24 cellular contexts compared by ENCODE assay signal in genomic region chr18:23667114-23667513, GRCh38. TPM values are rescaled to one million over a fixed set of nuclear protein-coding genes. Genes with fewer than 3 reads are reported as not detected.
DNase-seq lines count a peak whose midpoint lies in the region; ATAC-seq and TF ChIP-seq lines count a peak whose summit lies in the region.
"Had no signal": no experiment of that assay in that cellular context is flagged by ENCODE, and none has a peak within 500 bp of the region (broad histone marks: within the 10 kb centered on the region; RNA-seq: fewer than 3 reads in every experiment).

No MANE protein-coding gene starts in this region.

- H3K27ac ChIP-seq in OCI-LY7 (ENCODE audit: low read depth, low read length, poor library complexity, severe bottlenecking) (no peak overlapping the region), osteoblast (ENCODE audit: low read depth, low read length) (no peak overlapping the region)
- H3K27ac ChIP-seq: C4-2B, HL-60, KMS-11, SK-N-MC had no signal

- H2AFZ ChIP-seq in OCI-LY7 (ENCODE audit: low read length) (no peak overlapping the region), osteoblast (ENCODE audit: low read length) (no peak overlapping the region)

- intact Hi-C loops in OCI-LY7 (cut with micrococcal nuclease; ENCODE audit: unreplicated experiment), result no loop called here

- H4K20me1 ChIP-seq in OCI-LY7 (ENCODE audit: insufficient read depth, low read length), result no peaks in the 10 kb centered on the region
- H4K20me1 ChIP-seq in osteoblast (ENCODE audit: insufficient read depth, low read length), result no peaks in the 10 kb centered on the region

- TF ChIP-seq CTCF in OCI-LY7 (conservative IDR thresholded peaks at IDR 0.05; ENCODE audit: low read length), result 0 out of 2 replicates have a peak, but pooled peaks have one; percentile 22
- peak; percentile 28 for TF ChIP-seq CTCF in chondrocyte (IDR thresholded peaks at IDR 0.05)
- TF ChIP-seq CTCF in osteoblast (IDR thresholded peaks at IDR 0.05; ENCODE audit: extremely low read depth, low read depth, low read length), result no peak

- H3K9me3 Mint-ChIP-seq in stimulated activated naive CD8-positive, alpha-beta T cell treated with anti-CD3 and anti-CD28 coated beads, Interleukin-15, Interleukin-2, amounts not matched to agents 100 ng/mL and 50 ng/mL, for 24 hours, result no peaks in the 10 kb centered on the region
- H3K9me3 Mint-ChIP-seq in chondrocyte (ENCODE audit: low read depth) (no peaks in the 10 kb centered on the region), T-cell (no peaks in the 10 kb centered on the region)
- no peaks in the 10 kb centered on the region for H3K9me3 Mint-ChIP-seq in T-helper 2 cell treated with Interferon-gamma antibody and Interleukin-4, amounts not matched to agents 5 μg/mL and 100 μg/mL, for 36 hours
- H3K9me3 Mint-ChIP-seq: H9 had no signal

- CTCF ChIA-PET in OCI-LY7 (lab: Charles Lee; ENCODE audit: unreplicated experiment), result no interaction called here
- CTCF ChIA-PET in T-cell (lab: Charles Lee), result no interaction called here

- BruUV-seq in OCI-LY7 (replicated peaks; lab: Mats Ljungman, UMichigan), result no TSS peak

- POLR2A ChIA-PET in OCI-LY7 (lab: Charles Lee) (no interaction called here), T-cell (lab: Charles Lee) (no interaction called here)

- no peaks in the 10 kb centered on the region for H3K79me2 ChIP-seq in OCI-LY7 (ENCODE audit: insufficient read depth, low read depth, low read length)
- H3K79me2 ChIP-seq in osteoblast (ENCODE audit: insufficient read depth, low read length), result no peaks in the 10 kb centered on the region

- H3K4me3 ChIP-seq in OCI-LY7 (ENCODE audit: low read depth, low read length, poor library complexity, severe bottlenecking) (no peak overlapping the region), osteoblast (ENCODE audit: insufficient read depth, low read length) (no peak overlapping the region)
- H3K4me3 ChIP-seq: SK-N-MC had no signal

- H3K27me3 ChIP-seq in osteoblast (ENCODE audit: insufficient read depth, low read length), result peaks cover 33% of the 10 kb centered on the region

- peaks cover 10% of the 10 kb centered on the region for H3K4me1 Mint-ChIP-seq in stimulated activated naive CD8-positive, alpha-beta T cell treated with anti-CD3 and anti-CD28 coated beads, Interleukin-15, Interleukin-2, amounts not matched to agents 100 ng/mL and 50 ng/mL, for 24 hours (ENCODE audit: low read depth)
- peaks cover 17% of the 10 kb centered on the region for H3K4me1 Mint-ChIP-seq in chondrocyte (ENCODE audit: low read depth)
- H3K4me1 Mint-ChIP-seq in T-cell, result peaks cover 10 to 18% (median 17%) of the 10 kb centered on the region in 3 donors
- H3K4me1 Mint-ChIP-seq in T-helper 2 cell treated with Interferon-gamma antibody and Interleukin-4, amounts not matched to agents 5 μg/mL and 100 μg/mL, for 36 hours (ENCODE audit: low read depth), result peaks cover 13% of the 10 kb centered on the region

- H3K4me1 ChIP-seq in OCI-LY7 (ENCODE audit: insufficient read depth, low read length, poor library complexity, severe bottlenecking) (no peaks in the 10 kb centered on the region), osteoblast (ENCODE audit: insufficient read depth, low read length) (peaks cover 19% of the 10 kb centered on the region)

- no peak overlapping the region for H3K4me3 Mint-ChIP-seq in stimulated activated naive CD8-positive, alpha-beta T cell treated with anti-CD3 and anti-CD28 coated beads, Interleukin-15, Interleukin-2, amounts not matched to agents 100 ng/mL and 50 ng/mL, for 24 hours
- no peak overlapping the region for H3K4me3 Mint-ChIP-seq in chondrocyte (ENCODE audit: unreplicated experiment)
- no peak overlapping the region for H3K4me3 Mint-ChIP-seq in T-cell
- no peak overlapping the region for H3K4me3 Mint-ChIP-seq in T-helper 2 cell treated with Interferon-gamma antibody and Interleukin-4, amounts not matched to agents 5 μg/mL and 100 μg/mL, for 36 hours
- H3K4me3 Mint-ChIP-seq: H9 had no signal

- no peaks in the 10 kb centered on the region for H3K36me3 Mint-ChIP-seq in stimulated activated naive CD8-positive, alpha-beta T cell treated with anti-CD3 and anti-CD28 coated beads, Interleukin-15, Interleukin-2, amounts not matched to agents 100 ng/mL and 50 ng/mL, for 24 hours (ENCODE audit: low read depth)
- H3K36me3 Mint-ChIP-seq in chondrocyte (ENCODE audit: low read depth) (peaks cover 2% of the 10 kb centered on the region), T-cell (no peaks in the 10 kb centered on the region)
- no peaks in the 10 kb centered on the region for H3K36me3 Mint-ChIP-seq in T-helper 2 cell treated with Interferon-gamma antibody and Interleukin-4, amounts not matched to agents 5 μg/mL and 100 μg/mL, for 36 hours (ENCODE audit: low read depth)

- DNase-seq in stimulated activated naive CD8-positive, alpha-beta T cell treated with anti-CD3 and anti-CD28 coated beads, Interleukin-15, Interleukin-2, amounts not matched to agents 100 U/mL and 50 U/mL, for 24 hours, result no peak
- DNase-seq in OCI-LY7 (ENCODE audit: low spot score) (peak; percentile 2), chondrocyte (ENCODE audit: low spot score) (no peak), osteoblast (ENCODE audit: insufficient read length, low spot score, missing footprints) (no peak), midbrain (lab: John Stamatoyannopoulos, UW) (no peak), T-cell (no peak)
- DNase-seq in T-helper 2 cell treated with Interferon-gamma antibody and Interleukin-4, amounts not matched to agents 5 μg/mL and 100 μg/mL, for 36 hours (ENCODE audit: low spot score), result no peak
- DNase-seq: DMS79 treated with DMSO at 0.1 percent for 48 hours, H9, MV-4-11, NCI-H1105 treated with DMSO at 0.1 percent for 48 hours, NCI-H1694, NCI-H2081, NCI-H2171 treated with DMSO at 0.1 percent for 48 hours, NCI-H524 treated with DMSO at 0.1 percent for 48 hours, NCI-H82, OCI-M1, SHP77 treated with DMSO at 0.1 percent for 48 hours, SW 1271 had no signal

- no peak for ATAC-seq in stimulated activated naive CD8-positive, alpha-beta T cell treated with anti-CD3 and anti-CD28 coated beads, Interleukin-15, Interleukin-2, amounts not matched to agents 100 U/mL and 50 U/mL, for 24 hours
- no peak for ATAC-seq in T-cell (replicated peaks in 1 of 4)

- H3K36me3 ChIP-seq in OCI-LY7 (ENCODE audit: insufficient read depth, low read length), result no peaks in the 10 kb centered on the region
- no peaks in the 10 kb centered on the region for H3K36me3 ChIP-seq in osteoblast (ENCODE audit: insufficient read depth, low read length)

- H3K27me3 Mint-ChIP-seq in stimulated activated naive CD8-positive, alpha-beta T cell treated with anti-CD3 and anti-CD28 coated beads, Interleukin-15, Interleukin-2, amounts not matched to agents 100 ng/mL and 50 ng/mL, for 24 hours, result peaks cover 18% of the 10 kb centered on the region
- H3K27me3 Mint-ChIP-seq in chondrocyte (ENCODE audit: low read depth), result peaks cover 28% of the 10 kb centered on the region
- peaks cover 0 to 9% of the 10 kb centered on the region in 2 donors for H3K27me3 Mint-ChIP-seq in T-cell
- peaks cover 53% of the 10 kb centered on the region for H3K27me3 Mint-ChIP-seq in T-helper 2 cell treated with Interferon-gamma antibody and Interleukin-4, amounts not matched to agents 5 μg/mL and 100 μg/mL, for 36 hours (ENCODE audit: low read depth)

- no peaks in the 10 kb centered on the region for H3K9me2 ChIP-seq in OCI-LY7 (ENCODE audit: insufficient read depth, low read length)

- peak overlapping the region; percentile 52 for H3K27ac Mint-ChIP-seq in stimulated activated naive CD8-positive, alpha-beta T cell treated with anti-CD3 and anti-CD28 coated beads, Interleukin-15, Interleukin-2, amounts not matched to agents 100 ng/mL and 50 ng/mL, for 24 hours
- no peak overlapping the region for H3K27ac Mint-ChIP-seq in chondrocyte (ENCODE audit: unreplicated experiment)
- H3K27ac Mint-ChIP-seq in T-cell, result no peak overlapping the region
- H3K27ac Mint-ChIP-seq in T-helper 2 cell treated with Interferon-gamma antibody and Interleukin-4, amounts not matched to agents 5 μg/mL and 100 μg/mL, for 36 hours, result no peak overlapping the region
- H3K27ac Mint-ChIP-seq: H9 had no signal

- H3K9me3 ChIP-seq in OCI-LY7 (ENCODE audit: low read length) (no peaks in the 10 kb centered on the region), osteoblast (ENCODE audit: low read depth, low read length) (no peaks in the 10 kb centered on the region)

- H3K4me2 ChIP-seq in OCI-LY7 (ENCODE audit: low read length) (no peak overlapping the region), osteoblast (ENCODE audit: insufficient read depth, low read length) (no peak overlapping the region)
- H3K4me2 ChIP-seq: KMS-11 had no signal

RNA-seq across cellular contexts. Expression of gene ANKRD29, which starts 4.4 kb away (rescaled TPM):
- total RNA-seq in OCI-LY7 (2014; rRNA removed; shearing (Covaris generic)), result not detected in 2 replicates
- total RNA-seq in OCI-LY7 (2022), result not detected in 2 replicates
- total RNA-seq in chondrocyte, result 0.48 to 0.85 TPM (median 0.50 TPM) in 3 replicates
- total RNA-seq in osteoblast, result 9.8 and 20.9 TPM in 2 replicates
- total RNA-seq in T-cell, result under 1 TPM in 4 of 5 donors, not detected in 1; 0.23 to 0.48 (median 0.32) TPM

RNA-seq across cellular contexts. Expression of gene LAMA3, which starts 22.1 kb away (rescaled TPM):
- total RNA-seq in OCI-LY7 (2014; rRNA removed; shearing (Covaris generic)), result 0.16 and 0.21 TPM in 2 replicates
- total RNA-seq in OCI-LY7 (2022), result 1.2 and 1.6 TPM in 2 replicates
- 1.6 to 2.8 TPM (median 1.9 TPM) in 3 replicates for total RNA-seq in chondrocyte
- total RNA-seq in osteoblast, result 8.3 and 33.3 TPM in 2 replicates
- under 1 TPM in 3 of 5 donors, not detected in 2; 0.20 to 0.44 (median 0.26) TPM for total RNA-seq in T-cell
